ENCODE assay signal across 10 cellular contexts in genomic region chr4:2482192-2482591, GRCh38. TPM values are rescaled to one million over a fixed set of nuclear protein-coding genes. Genes with fewer than 3 reads are reported as not detected.
DNase-seq lines count a peak whose midpoint lies in the region; ATAC-seq and TF ChIP-seq lines count a peak whose summit lies in the region.
"Had no signal": no experiment of that assay in that cellular context is flagged by ENCODE, and none has a peak within 500 bp of the region (broad histone marks: within the 10 kb centered on the region; RNA-seq: fewer than 3 reads in every experiment).

No MANE protein-coding gene starts in this region.

- H3K36me3 ChIP-seq in left ventricle myocardium inferior = no peaks in the 10 kb centered on the region
- no peaks in the 10 kb centered on the region for H3K36me3 ChIP-seq in right atrium auricular region
- H3K36me3 ChIP-seq in body of pancreas (replicated peaks in 1 of 2; ENCODE audit: insufficient read depth in 1 of 2, low read depth in 2 of 2) = no peaks in the 10 kb centered on the region
- no peaks in the 10 kb centered on the region for H3K36me3 ChIP-seq in vagina

- H3K9me3 ChIP-seq in left ventricle myocardium inferior (replicated peaks) = no peaks in the 10 kb centered on the region
- H3K9me3 ChIP-seq in right atrium auricular region = no peaks in the 10 kb centered on the region
- H3K9me3 ChIP-seq in body of pancreas = no peaks in the 10 kb centered on the region
- no peaks in the 10 kb centered on the region for H3K9me3 ChIP-seq in vagina

- 40 to 57% methylated on average over 1 to 4 of the region's 4 CpGs for WGBS in body of pancreas, 2 donors

- peak overlapping the region; percentile 19 for H3K4me3 ChIP-seq in left ventricle myocardium inferior
- no peak overlapping the region for H3K4me3 ChIP-seq in right atrium auricular region
- no peak overlapping the region for H3K4me3 ChIP-seq in body of pancreas
- no peak overlapping the region for H3K4me3 ChIP-seq in vagina

- no peak for TF ChIP-seq CTCF in left ventricle myocardium inferior (IDR thresholded peaks at IDR 0.05; ENCODE audit: borderline replicate concordance)
- TF ChIP-seq CTCF in right atrium auricular region (IDR thresholded peaks at IDR 0.05) = no peak
- TF ChIP-seq CTCF in body of pancreas (IDR thresholded peaks at IDR 0.05) = no peak
- TF ChIP-seq CTCF in vagina (IDR thresholded peaks at IDR 0.05) = no peak

- TF ChIP-seq POLR2A in body of pancreas (IDR thresholded peaks at IDR 0.05) = no peak
- TF ChIP-seq POLR2A in vagina (IDR thresholded peaks at IDR 0.05) = no peak

- POLR2A ChIA-PET in naive thymus-derived CD8-positive, alpha-beta T cell (lab: Charles Lee) = interaction anchor here (0.5 to 5.9 kb wide), 2 partner anchors 13 to 204 kb away, joined by 3 to 46 read pairs; partner anchors contain the start of gene RNF4

- H3K4me1 ChIP-seq in left ventricle myocardium inferior (peaks cover 99% of the 10 kb centered on the region), right atrium auricular region (peaks cover 0 to 80% of the 10 kb centered on the region in 2 donors), body of pancreas (peaks cover 91% of the 10 kb centered on the region), vagina (peaks cover 95% of the 10 kb centered on the region)

- H3K4me1 Mint-ChIP-seq in naive thymus-derived CD8-positive, alpha-beta T cell = peaks cover 66 to 97% (median 93%) of the 10 kb centered on the region in 4 donors

- no peak for ATAC-seq in body of pancreas
- ATAC-seq in naive thymus-derived CD8-positive, alpha-beta T cell = no peak

- H3K4me3 Mint-ChIP-seq in naive thymus-derived CD8-positive, alpha-beta T cell = peak overlapping the region in 9 of 10 donors; percentile 38 to 78 (median 66)

- intact Hi-C loops in left ventricle myocardium inferior (cut with micrococcal nuclease) = no loop called here
- intact Hi-C loops in body of pancreas (cut with DNase I) = no loop called here
- intact Hi-C loops in vagina (cut with DNase I) = no loop called here

- H3K36me3 Mint-ChIP-seq in naive thymus-derived CD8-positive, alpha-beta T cell = peaks cover 0 to 41% (median 2%) of the 10 kb centered on the region in 3 donors

- H3K27me3 Mint-ChIP-seq in naive thymus-derived CD8-positive, alpha-beta T cell = no peaks in the 10 kb centered on the region

- no peaks in the 10 kb centered on the region for H3K9me3 Mint-ChIP-seq in naive thymus-derived CD8-positive, alpha-beta T cell

- H3K27ac Mint-ChIP-seq in naive thymus-derived CD8-positive, alpha-beta T cell = peak overlapping the region in 9 of 10 donors; percentile 5 to 87 (median 80)

- H3K27ac ChIP-seq in left ventricle myocardium inferior (replicated peaks) = peak overlapping the region; percentile 83
- H3K27ac ChIP-seq in right atrium auricular region = peak overlapping the region in 1 of 2 donors; percentile 50
- H3K27ac ChIP-seq in body of pancreas = peak overlapping the region; percentile 51 to 73 (median 63)
- peak overlapping the region; percentile 44 for H3K27ac ChIP-seq in vagina

- H3K27me3 ChIP-seq in left ventricle myocardium inferior (ENCODE audit: low read depth) (no peaks in the 10 kb centered on the region), right atrium auricular region (no peaks in the 10 kb centered on the region), body of pancreas (no peaks in the 10 kb centered on the region), vagina (no peaks in the 10 kb centered on the region)

- DNase-seq in left ventricle myocardium inferior = no peak
- DNase-seq in right atrium auricular region (ENCODE audit: low spot score) = no peak
- peak in 1 of 4 donors; percentile 21 for DNase-seq in body of pancreas
- DNase-seq in naive thymus-derived CD8-positive, alpha-beta T cell = peak in 1 of 10 donors; percentile 38
- no peak for DNase-seq in vagina (ENCODE audit: extremely low spot score in 2 of 2)
- DNase-seq in NCI-H1930 (lab: John Stamatoyannopoulos, UW) = no peak
- DNase-seq in kidney glomerular epithelial cell (lab: John Stamatoyannopoulos, UW) = no peak
- DNase-seq in NCI-H226 = no peak
- DNase-seq: activated CD4-positive, alpha-beta T cell treated with anti-CD3 and anti-CD28 coated beads for 4 hours; NCI-H524 treated with DMSO at 0.1 percent for 48 hours had no signal

RNA-seq across cellular contexts. Expression of gene RNF4, which starts 13.3 kb away (rescaled TPM):
- total RNA-seq in left ventricle myocardium inferior (26.0 TPM), right atrium auricular region (10 to 100 TPM; 30.0 to 31.3 TPM), body of pancreas (10 to 100 TPM; 29.0 to 29.3 TPM), vagina (30.2 TPM)
- 100 to 1,000 TPM in 1 of 2 experiments, 10 to 100 TPM in 1; 94.2 to 100 TPM for total RNA-seq in naive thymus-derived CD8-positive, alpha-beta T cell
- 10 to 100 TPM; 59.8 to 88.3 (median 73.3) TPM for polyA plus RNA-seq in naive thymus-derived CD8-positive, alpha-beta T cell

RNA-seq across cellular contexts. Expression of gene FAM193A, which starts 54.3 kb away (rescaled TPM):
- total RNA-seq in left ventricle myocardium inferior = 16.0 TPM
- total RNA-seq in right atrium auricular region = 10 to 100 TPM; 14.6 to 17.0 TPM
- total RNA-seq in body of pancreas = 10 to 100 TPM; 14.8 to 22.7 TPM
- total RNA-seq in naive thymus-derived CD8-positive, alpha-beta T cell = 10 to 100 TPM; 47.4 to 48.6 TPM
- polyA plus RNA-seq in naive thymus-derived CD8-positive, alpha-beta T cell = 1 to 10 TPM; 1.5 to 4.3 (median 1.7) TPM
- total RNA-seq in vagina = 31.4 TPM
